ENCODE assay signal across 8 cellular contexts in genomic region chr3:130110622-130111169, GRCh38. TPM values are rescaled to one million over a fixed set of nuclear protein-coding genes. Genes with fewer than 3 reads are reported as not detected.
DNase-seq lines count a peak whose midpoint lies in the region; ATAC-seq and TF ChIP-seq lines count a peak whose summit lies in the region.
"Not testable (repeated sequence)": the region's sequence is repeated elsewhere in the genome, so short reads cannot be mapped to it uniquely, and the experiment has no call there.

No MANE protein-coding gene starts in this region.

- TF ChIP-seq CTCF in epithelial cell of esophagus (IDR thresholded peaks at IDR 0.05; ENCODE audit: insufficient read depth, low read depth, low read length, missing control alignments); psoas muscle (IDR thresholded peaks at IDR 0.05); upper lobe of left lung (IDR thresholded peaks at IDR 0.05): not testable (repeated sequence)

- H3K4me3 ChIP-seq in SJCRH30, result peak overlapping the region; percentile 96
- H3K4me3 ChIP-seq in epithelial cell of esophagus (ENCODE audit: low read length), result peak overlapping the region; percentile 68
- H3K4me3 ChIP-seq in psoas muscle, result peak overlapping the region; percentile 84
- H3K4me3 ChIP-seq in upper lobe of left lung, result peak overlapping the region; percentile 82 to 96 (median 88)

- intact Hi-C loops in psoas muscle (cut with DNase I), result not testable (repeated sequence)

- DNase-seq in ELF-1 (ENCODE audit: low read depth, low spot score) (peak; percentile 34), M059J (ENCODE audit: low read depth) (peak; percentile 71), SJCRH30 (peak; percentile 62 to 67), epithelial cell of esophagus (ENCODE audit: low read depth) (peak; percentile 66), left kidney (ENCODE audit: low read depth, low spot score) (peak; percentile 20)
- DNase-seq in activated naive CD4-positive, alpha-beta T cell treated with anti-CD3 and anti-CD28 coated beads, Interleukin-2, amount 50 U/mL, for 16 hours, result peak; percentile 29
- DNase-seq in psoas muscle, upper lobe of left lung: not testable (repeated sequence)

- H3K27ac ChIP-seq in SJCRH30 (peak overlapping the region; percentile 70), psoas muscle (peak overlapping the region; percentile 76), upper lobe of left lung (peak overlapping the region; percentile 78 to 90 (median 84))

- WGBS in psoas muscle, 3 donors, result 1 to 4% (median 4%) methylated on average over 16 to 17 of the region's 17 CpGs
- 2 to 3% methylated on average over 10 to 11 of the region's 17 CpGs for WGBS in upper lobe of left lung, 2 donors

- not testable (repeated sequence) for H3K4me1 ChIP-seq in SJCRH30, psoas muscle
- peaks cover 0 to 15% (median 11%) of the 10 kb centered on the region in 4 donors for H3K4me1 ChIP-seq in upper lobe of left lung

- not testable (repeated sequence) for TF ChIP-seq EP300 in upper lobe of left lung (IDR thresholded peaks at IDR 0.05)

- TF ChIP-seq POLR2A in upper lobe of left lung (IDR thresholded peaks at IDR 0.05), result not testable (repeated sequence)

- not testable (repeated sequence) for H3K36me3 ChIP-seq in SJCRH30; psoas muscle (ENCODE audit: insufficient read depth in 1 of 2, low read depth in 1 of 2); upper lobe of left lung

- H3K9me3 ChIP-seq in SJCRH30 (replicated peaks); psoas muscle; upper lobe of left lung: not testable (repeated sequence)

- H3K27me3 ChIP-seq in SJCRH30; psoas muscle (ENCODE audit: insufficient read depth in 3 of 3, low read length in 2 of 3); upper lobe of left lung: not testable (repeated sequence)

- ATAC-seq in psoas muscle; upper lobe of left lung (ENCODE audit: low FRiP score in 2 of 2): not testable (repeated sequence)

RNA-seq across cellular contexts. Expression of gene ALG1L2, which starts 29.1 kb away (rescaled TPM):
- not detected in 2 replicates for total RNA-seq in M059J (2014; rRNA removed; shearing (Covaris generic))
- 0.46 TPM in 1 of 2 replicates, not detected in the other for total RNA-seq in SJCRH30 (2014; rRNA removed; shearing (Covaris generic))
- total RNA-seq in psoas muscle (not detected), upper lobe of left lung (1 to 10 TPM in 2 of 6 donors, under 1 TPM in 1, not detected in 3; 0.83 to 2.1 (median 1.3) TPM)
- polyA plus RNA-seq in psoas muscle, result not detected
